In the genomic region with DNA sequence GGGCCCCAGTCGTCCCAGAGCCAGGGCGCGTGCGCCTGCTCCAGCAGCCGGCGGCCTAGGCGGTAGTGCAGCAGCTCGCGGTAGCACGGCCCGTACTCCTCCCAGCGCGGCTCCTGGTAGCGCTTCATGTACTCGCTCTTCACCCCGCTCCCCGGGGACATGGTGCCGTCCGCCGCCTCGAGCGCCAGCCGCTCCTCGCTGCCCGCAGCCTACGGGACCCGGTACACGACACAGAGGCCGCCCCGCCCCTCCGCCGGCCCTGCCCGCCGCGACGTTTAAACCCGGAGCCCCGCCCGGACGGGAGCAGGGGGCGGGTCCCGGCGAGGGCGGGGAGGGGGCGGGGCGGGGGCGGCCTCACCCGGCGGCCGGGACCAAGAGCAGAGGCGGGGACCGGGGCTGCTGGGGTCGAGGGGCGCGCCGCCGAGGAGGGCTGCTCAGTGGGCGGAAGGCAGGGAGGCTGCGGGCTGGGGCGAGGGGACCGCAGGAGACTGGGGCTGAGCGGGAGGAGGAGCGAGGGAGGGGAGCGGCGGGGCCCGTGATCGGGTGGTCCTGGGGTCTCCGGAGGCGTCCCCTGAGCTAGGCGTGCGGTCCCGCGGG, we compare ENCODE assay signal across 8 cellular contexts. TPM values are rescaled to one million over a fixed set of nuclear protein-coding genes. Genes with fewer than 3 reads are reported as not detected.
DNase-seq lines count a peak whose midpoint lies in the region; ATAC-seq and TF ChIP-seq lines count a peak whose summit lies in the region.

No MANE protein-coding gene starts in this region.

- intact Hi-C loops in colonic mucosa (cut with DNase I): loop anchor here (5.0 kb wide), 1 partner anchor 65 kb away; no protein-coding TSS in a partner anchor

- in situ Hi-C loops in GM18951 (cut with MboI; ENCODE audit: low sequenced_read_pairs, unreplicated experiment): no loop called here

- no peaks in the 10 kb centered on the region for H3K36me3 ChIP-seq in colonic mucosa

- TF ChIP-seq CTCF in colonic mucosa (IDR thresholded peaks at IDR 0.05): no peak

- peak; percentile 66 for ATAC-seq in HG03159 (IDR thresholded peaks at IDR 0.05; ENCODE audit: unreplicated experiment)
- peak; percentile 95 for ATAC-seq in left lobe of liver

- H3K27ac ChIP-seq in colonic mucosa: peak overlapping the region; percentile 84

- no peaks in the 10 kb centered on the region for H3K4me1 ChIP-seq in colonic mucosa

- peak overlapping the region; percentile 82 for H3K4me3 ChIP-seq in colonic mucosa

- TF ChIP-seq POLR2A in GM18951 (IDR thresholded peaks at IDR 0.05; ENCODE audit: extremely low read depth, insufficient read depth, insufficient read length): peak; percentile 82

- peak overlapping the region; percentile 62 to 96 for H3K9ac ChIP-seq in colonic mucosa (ENCODE audit: low read depth in 2 of 2, low read length in 2 of 2)

- no peaks in the 10 kb centered on the region for H3K27me3 ChIP-seq in colonic mucosa

- no peaks in the 10 kb centered on the region for H3K9me3 ChIP-seq in colonic mucosa

- DNase-seq in AML-193 (lab: John Stamatoyannopoulos, UW): peak; percentile 30 to 42
- peak; percentile 38 for DNase-seq in NCI-H345 treated with DMSO at 0.1 percent for 48 hours (lab: John Stamatoyannopoulos, UW; ENCODE audit: unreplicated experiment)
- peak; percentile 78 for DNase-seq in activated CD4-positive, alpha-beta T cell treated with anti-CD3 and anti-CD28 coated beads for 48 hours
- peak; percentile 93 for DNase-seq in colonic mucosa
- peak; percentile 91 for DNase-seq in left lobe of liver (ENCODE audit: low spot score)
- DNase-seq in stimulated activated CD4-positive, alpha-beta T cell treated with anti-CD3 and anti-CD28 coated beads, Interleukin-2, amount 100 ng/mL, for 4 hours (ENCODE audit: low read depth): peak; percentile 64

RNA-seq across cellular contexts. Expression of a gene that starts 0.4 kb away (rescaled TPM):
- total RNA-seq in colonic mucosa: 1 to 10 TPM; 5.2 to 6.2 TPM
- total RNA-seq in left lobe of liver: 1.9 TPM

Comparison
In these comparisons a context has a peak if more than half of its experiments do, and no peak if none do; other contexts are left out.
1. Peak in every context shown above with its lines: DNase-seq, ATAC-seq, H3K4me3 ChIP-seq and H3K27ac ChIP-seq.
2. DNase-seq: peak in every context shown above with its lines; median percentile 93 in colonic mucosa; 91 in left lobe of liver; 78 in activated CD4-positive, alpha-beta T cell treated with anti-CD3 and anti-CD28 coated beads for 48 hours; 64 in stimulated activated CD4-positive, alpha-beta T cell treated with anti-CD3 and anti-CD28 coated beads, Interleukin-2, amount 100 ng/mL, for 4 hours; 38 in NCI-H345 treated with DMSO at 0.1 percent for 48 hours; 36 in AML-193.